In the genomic region with DNA sequence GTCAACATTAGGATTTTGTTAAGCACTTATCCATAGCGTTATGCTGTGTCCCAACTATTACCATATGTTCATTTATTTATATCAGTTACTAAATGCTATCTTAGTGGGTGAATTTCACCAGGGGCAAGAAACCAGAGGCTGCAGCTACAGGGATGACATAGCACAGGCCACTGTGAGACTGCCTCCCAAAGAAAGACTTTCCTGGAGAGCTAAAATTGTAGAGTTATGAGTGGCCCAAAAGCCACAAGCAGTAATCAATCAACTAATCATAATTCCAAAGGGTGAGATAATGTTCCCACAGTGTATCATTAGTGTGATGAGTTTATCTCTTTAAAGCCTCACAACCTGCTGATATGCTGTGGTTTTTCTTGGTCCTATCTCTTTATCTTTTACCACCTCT, we compare ENCODE assay signal across 20 cellular contexts. TPM values are rescaled to one million over a fixed set of nuclear protein-coding genes. Genes with fewer than 3 reads are reported as not detected.
DNase-seq lines count a peak whose midpoint lies in the region; ATAC-seq, FAIRE-seq and TF ChIP-seq lines count a peak whose summit lies in the region.
"Had no signal": no experiment of that assay in that cellular context is flagged by ENCODE, and none has a peak within 500 bp of the region (broad histone marks: within the 10 kb centered on the region; RNA-seq: fewer than 3 reads in every experiment).

No MANE protein-coding gene starts in this region.

- H3K4me1 ChIP-seq in A549 (peaks cover 48% of the 10 kb centered on the region), Panc1 (ENCODE audit: control insufficient read depth, insufficient read depth, low read length) (peaks cover 32% of the 10 kb centered on the region), colonic mucosa (peaks cover 4% of the 10 kb centered on the region)

- POLR2A ChIA-PET in A549 (lab: Yijun Ruan, JAX) (no interaction called here), Panc1 (lab: Charles Lee) (no interaction called here)

- FAIRE-seq in A549 (lab: Jason Lieb, UNC) = no peak
- FAIRE-seq: GM12892, GM18507, H54 had no signal

- TF ChIP-seq RAD21 in A549 (conservative IDR thresholded peaks at IDR 0.05 in 1 of 2, IDR thresholded peaks at IDR 0.05 in 1 of 2) = no peak

- peak overlapping the region in 1 of 3 experiments; percentile 26 for H3K4me3 Mint-ChIP-seq in nephron
- H3K4me3 Mint-ChIP-seq: CD4-positive, alpha-beta T cell had no signal

- no peak overlapping the region for H3K4me2 ChIP-seq in A549

- H3K27me3 Mint-ChIP-seq in nephron (ENCODE audit: low read depth) = peaks cover 3% of the 10 kb centered on the region

- TF ChIP-seq POLR2A in A549 (IDR thresholded peaks at IDR 0.05; ENCODE audit: low read length) = no peak

- no peaks in the 10 kb centered on the region for H3K27me3 ChIP-seq in Panc1 (ENCODE audit: control insufficient read depth, insufficient read depth, low read length)
- H3K27me3 ChIP-seq in colonic mucosa = peaks cover 13% of the 10 kb centered on the region

- ATAC-seq in A549 (no peak), Panc1 (no peak)

- H3K9me3 Mint-ChIP-seq in nephron = no peaks in the 10 kb centered on the region
- H3K9me3 Mint-ChIP-seq: CD4-positive, alpha-beta T cell had no signal

- CTCF ChIA-PET in A549 (lab: Yijun Ruan, JAX) (interaction anchor here (0.7 to 1.1 kb wide), 2 partner anchors 1226 to 1471 kb away, joined by 3 read pairs; no protein-coding TSS in a partner anchor), Panc1 (lab: Charles Lee) (interaction anchor here (1.0 kb wide), 1 partner anchor 205 kb away, joined by 3 read pairs; no protein-coding TSS in a partner anchor)

- TF ChIP-seq CTCF in A549 (IDR thresholded peaks at IDR 0.05) = no peak
- no peak for TF ChIP-seq CTCF in Panc1 (IDR thresholded peaks at IDR 0.05)
- TF ChIP-seq CTCF in nephron (IDR thresholded peaks at IDR 0.05; ENCODE audit: unreplicated experiment in 3 of 3) = no peak
- no peak for TF ChIP-seq CTCF in colonic mucosa (IDR thresholded peaks at IDR 0.05)

- H3K27ac Mint-ChIP-seq in nephron = peak overlapping the region in 2 of 3 experiments; percentile 3 to 36
- H3K27ac Mint-ChIP-seq: CD4-positive, alpha-beta T cell had no signal

- H3K36me3 ChIP-seq in Panc1 (ENCODE audit: control insufficient read depth, insufficient read depth, low read length) (no peaks in the 10 kb centered on the region; the same call in 1 of the 2 replicates), colonic mucosa (no peaks in the 10 kb centered on the region)

- no peak for TF ChIP-seq EP300 in A549 (IDR thresholded peaks at IDR 0.05)

- WGBS in A549 (ENCODE audit: missing lambda C conversion rate) = 89% methylated on average over 1 of the region's 1 CpG

- H3K27ac ChIP-seq in A549 = peak overlapping the region; percentile 21 to 69; a peak in 3 of 6 replicates
- H3K27ac ChIP-seq in Panc1 (ENCODE audit: low read length) = peak overlapping the region; percentile 100; the same call in 1 of the 2 replicates
- no peak overlapping the region for H3K27ac ChIP-seq in colonic mucosa
- H3K27ac ChIP-seq: C4-2B, GM23248, HL-60 had no signal

- no peak overlapping the region for H3K9ac ChIP-seq in colonic mucosa (ENCODE audit: low read depth in 2 of 2, low read length in 2 of 2)
- H3K9ac ChIP-seq: GM23248 had no signal

- H3K9me3 ChIP-seq in A549 (no peaks in the 10 kb centered on the region), Panc1 (ENCODE audit: control insufficient read depth, insufficient read depth, low read depth, low read length) (no peaks in the 10 kb centered on the region), colonic mucosa (no peaks in the 10 kb centered on the region)
- H3K9me3 ChIP-seq: Caco-2 had no signal

- H3K4me3 ChIP-seq in A549 = no peak overlapping the region
- H3K4me3 ChIP-seq in Panc1 (ENCODE audit: low read depth in 2 of 2, low read length in 2 of 2) = no peak overlapping the region
- H3K4me3 ChIP-seq in colonic mucosa = no peak overlapping the region
- H3K4me3 ChIP-seq: GM23248 had no signal

- in situ Hi-C loops in Panc1 (cut with HindIII; ENCODE audit: low pct_unique_long_range_greater_than_20kb, low sequenced_read_pairs) = no loop called here

- H3K4me1 Mint-ChIP-seq in nephron = peaks cover 47% of the 10 kb centered on the region

- intact Hi-C loops in Panc1 (cut with micrococcal nuclease; ENCODE audit: unreplicated experiment) = no loop called here
- intact Hi-C loops in colonic mucosa (cut with DNase I) = no loop called here

- BruUV-seq in Panc1 (replicated peaks; lab: Mats Ljungman, UMichigan) = no TSS peak

- DNase-seq in A549 (ENCODE audit: low read depth in 1 of 2, low spot score in 1 of 2) (no peak), Panc1 (ENCODE audit: low read depth, low spot score) (no peak), amniotic epithelial cell (ENCODE audit: low read depth) (peak; percentile 68), T1000 (lab: John Stamatoyannopoulos, UW) (no peak), colonic mucosa (no peak), dermis blood vessel endothelial cell (no peak)
- DNase-seq: AML-193; Caco-2; CD4-positive, alpha-beta T cell; DMS153; DMS79; GDM1; GM23248; HCEC 1CT had no signal

- H3K36me3 Mint-ChIP-seq in nephron (ENCODE audit: low read depth) = no peaks in the 10 kb centered on the region

TF ChIP-seq in A549, 52 proteins besides CTCF, POLR2A, EP300 and RAD21 (continues in another document):
- TF ChIP-seq JUN (IDR thresholded peaks at IDR 0.05) = no peak
- no peak for TF ChIP-seq KDM1A (IDR thresholded peaks at IDR 0.05; ENCODE audit: low read depth)
- TF ChIP-seq POLR2AphosphoS2 (conservative IDR thresholded peaks at IDR 0.05; ENCODE audit: low read length) = no peak
- no peak for TF ChIP-seq TP53 (CRISPR knock-in tag; IDR thresholded peaks at IDR 0.05)
- no peak for TF ChIP-seq ESRRA (IDR thresholded peaks at IDR 0.05; ENCODE audit: borderline replicate concordance, low read length)
- TF ChIP-seq CHD4 (IDR thresholded peaks at IDR 0.05; ENCODE audit: borderline replicate concordance) = no peak
- TF ChIP-seq RARB (CRISPR knock-in tag; IDR thresholded peaks at IDR 0.05) = no peak
- TF ChIP-seq, protein P1, sequence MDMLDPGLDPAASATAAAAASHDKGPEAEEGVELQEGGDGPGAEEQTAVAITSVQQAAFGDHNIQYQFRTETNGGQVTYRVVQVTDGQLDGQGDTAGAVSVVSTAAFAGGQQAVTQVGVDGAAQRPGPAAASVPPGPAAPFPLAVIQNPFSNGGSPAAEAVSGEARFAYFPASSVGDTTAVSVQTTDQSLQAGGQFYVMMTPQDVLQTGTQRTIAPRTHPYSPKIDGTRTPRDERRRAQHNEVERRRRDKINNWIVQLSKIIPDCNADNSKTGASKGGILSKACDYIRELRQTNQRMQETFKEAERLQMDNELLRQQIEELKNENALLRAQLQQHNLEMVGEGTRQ (IDR thresholded peaks at IDR 0.05) = no peak
- TF ChIP-seq FOXS1 (CRISPR knock-in tag; IDR thresholded peaks at IDR 0.05) = no peak
- TF ChIP-seq JUNB (IDR thresholded peaks at IDR 0.05) = no peak
- TF ChIP-seq NPAS2 (CRISPR knock-in tag; IDR thresholded peaks at IDR 0.05; ENCODE audit: borderline replicate concordance) = no peak
- no peak for TF ChIP-seq HDAC2 (IDR thresholded peaks at IDR 0.05)
- no peak for TF ChIP-seq FOSL2 (IDR thresholded peaks at IDR 0.05)
- TF ChIP-seq FOSL2 (CRISPR knock-in tag; IDR thresholded peaks at IDR 0.05) = no peak
- no peak for TF ChIP-seq CEBPB (IDR thresholded peaks at IDR 0.05)
- no peak for TF ChIP-seq TFCP2L1 (CRISPR knock-in tag; IDR thresholded peaks at IDR 0.05)
- no peak for TF ChIP-seq FOSB (CRISPR knock-in tag; IDR thresholded peaks at IDR 0.05)
- TF ChIP-seq RNF2 (IDR thresholded peaks at IDR 0.05; ENCODE audit: borderline replicate concordance, low read depth) = no peak

RNA-seq across cellular contexts. Expression of a gene that starts 3.8 kb away (rescaled TPM):
- polyA plus RNA-seq in A549 (2011; rRNA removed) (65.8 and 67.6 TPM in 2 replicates), A549 (2017; fragmentation: RNase III; extraction: RNeasy Plus Mini Kit Qiagen cat#74134 plus additional on column Dnase treatment) (29.7 to 40.6 TPM (median 34.0 TPM) in 3 replicates)
- 7.8 and 9.4 TPM in 2 replicates for polyA plus RNA-seq in A549 (2012; cell fraction: cytosol; rRNA removed)
- 9.4 and 13.3 TPM in 2 replicates for polyA plus RNA-seq in A549 (2012; cell fraction: nucleus; rRNA removed)
- polyA minus RNA-seq in A549 (2011; rRNA and poly(A)+ RNA removed) = 33.4 and 43.9 TPM in 2 replicates
- total RNA-seq in Panc1 (2021; ENCODE audit: unreplicated experiment) (58.9 TPM), colonic mucosa (1 to 10 TPM in 1 of 2 donors, under 1 TPM in 1; 0.27 to 4.6 TPM), dermis blood vessel endothelial cell (36.2 and 38.6 TPM in 2 replicates)
- polyA plus RNA-seq in Panc1 (2012; ENCODE audit: insufficient read length) = 26.8 TPM

RNA-seq across cellular contexts. Expression of a gene that starts 56.2 kb away (rescaled TPM):
- polyA plus RNA-seq in A549 (2011; rRNA removed) (6.9 and 19.5 TPM in 2 replicates), A549 (2017; fragmentation: RNase III; extraction: RNeasy Plus Mini Kit Qiagen cat#74134 plus additional on column Dnase treatment) (15.6 to 20.6 TPM (median 16.1 TPM) in 3 replicates)
- polyA plus RNA-seq in A549 (2012; cell fraction: cytosol; rRNA removed) = 1.7 and 2.4 TPM in 2 replicates
- 0.95 and 1.8 TPM in 2 replicates for polyA plus RNA-seq in A549 (2012; cell fraction: nucleus; rRNA removed)
- polyA minus RNA-seq in A549 (2011; rRNA and poly(A)+ RNA removed) = 5.8 and 6.6 TPM in 2 replicates
- total RNA-seq in Panc1 (2021; ENCODE audit: unreplicated experiment) (32.1 TPM), colonic mucosa (10 to 100 TPM in 1 of 2 donors, 1 to 10 TPM in 1; 7.8 to 15.0 TPM), dermis blood vessel endothelial cell (7.4 and 7.8 TPM in 2 replicates)
- polyA plus RNA-seq in Panc1 (2012; ENCODE audit: insufficient read length) = 11.9 TPM
